In the genomic region with DNA sequence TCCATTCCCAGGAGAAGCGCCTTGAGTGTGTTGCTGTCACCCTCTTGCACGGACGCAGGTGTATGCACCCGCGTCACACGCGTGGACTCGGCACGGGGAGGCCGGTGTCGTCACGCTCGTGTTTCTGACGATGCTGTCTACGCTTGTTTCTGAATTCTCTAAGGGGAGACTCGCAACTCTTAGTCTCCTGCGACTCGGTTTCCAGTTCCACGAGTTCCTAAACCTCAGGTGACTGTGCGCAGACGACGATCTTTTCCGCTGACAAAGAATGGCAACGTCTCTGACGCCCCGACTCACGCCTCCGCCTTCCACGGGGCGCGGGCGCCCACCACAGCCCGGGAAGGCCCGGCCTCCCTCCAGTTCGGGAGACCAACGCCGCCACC, we compare ENCODE assay signal across 8 cellular contexts. TPM values are rescaled to one million over a fixed set of nuclear protein-coding genes. Genes with fewer than 3 reads are reported as not detected.
DNase-seq lines count a peak whose midpoint lies in the region; ATAC-seq lines count a peak whose summit lies in the region.

No MANE protein-coding gene starts in this region.

- H3K27ac Mint-ChIP-seq in activated naive CD8-positive, alpha-beta T cell treated with anti-CD3 and anti-CD28 coated beads for 36 hours: peak overlapping the region; percentile 96

- peak overlapping the region; percentile 97 for H3K4me3 Mint-ChIP-seq in activated naive CD8-positive, alpha-beta T cell treated with anti-CD3 and anti-CD28 coated beads for 36 hours

- H3K4me3 ChIP-seq in GM08714 (ENCODE audit: low read length): peak overlapping the region; percentile 79

- intact Hi-C loops in left ventricle myocardium superior (cut with micrococcal nuclease): no loop called here
- intact Hi-C loops in sciatic nerve (cut with DNase I): loop anchor here (10.0 kb wide), 1 partner anchor 534 kb away; no protein-coding TSS in a partner anchor

- DNase-seq in activated naive CD8-positive, alpha-beta T cell treated with anti-CD3 and anti-CD28 coated beads for 36 hours: no peak
- DNase-seq in left ventricle myocardium superior: peak; percentile 61
- peak; percentile 71 for DNase-seq in sciatic nerve (ENCODE audit: low spot score)
- no peak for DNase-seq in SW 1271 (lab: John Stamatoyannopoulos, UW)
- no peak for DNase-seq in stimulated activated CD4-positive, alpha-beta T cell treated with anti-CD3 and anti-CD28 coated beads, Interleukin-2, amount 100 ng/mL, for 48 hours
- no peak for DNase-seq in NCI-H1105 treated with DMSO at 0.1 percent for 48 hours (lab: John Stamatoyannopoulos, UW)

- H3K36me3 Mint-ChIP-seq in activated naive CD8-positive, alpha-beta T cell treated with anti-CD3 and anti-CD28 coated beads for 36 hours: peaks cover 61% of the 10 kb centered on the region

- H3K27me3 Mint-ChIP-seq in activated naive CD8-positive, alpha-beta T cell treated with anti-CD3 and anti-CD28 coated beads for 36 hours: no peaks in the 10 kb centered on the region

- ATAC-seq in HG03457 (IDR thresholded peaks at IDR 0.05; ENCODE audit: unreplicated experiment) (peak; percentile 0), left ventricle myocardium superior (peak; percentile 34), sciatic nerve (peak; percentile 3)

- peaks cover 2% of the 10 kb centered on the region for H3K9me3 Mint-ChIP-seq in activated naive CD8-positive, alpha-beta T cell treated with anti-CD3 and anti-CD28 coated beads for 36 hours

- peaks cover 58% of the 10 kb centered on the region for H3K4me1 Mint-ChIP-seq in activated naive CD8-positive, alpha-beta T cell treated with anti-CD3 and anti-CD28 coated beads for 36 hours

RNA-seq across cellular contexts. Expression of gene IDI1, which starts 0.6 kb away (rescaled TPM):
- total RNA-seq in activated naive CD8-positive, alpha-beta T cell treated with anti-CD3 and anti-CD28 coated beads for 36 hours: 10 to 100 TPM; 68.1 to 68.7 TPM
- total RNA-seq in left ventricle myocardium superior: 15.8 TPM
- total RNA-seq in sciatic nerve: 60.9 TPM

RNA-seq across cellular contexts. Expression of gene WDR37, which starts 7.8 kb away (rescaled TPM):
- total RNA-seq in activated naive CD8-positive, alpha-beta T cell treated with anti-CD3 and anti-CD28 coated beads for 36 hours: 10 to 100 TPM; 14.0 to 14.2 TPM
- total RNA-seq in left ventricle myocardium superior: 35.0 TPM
- 20.5 TPM for total RNA-seq in sciatic nerve

RNA-seq across cellular contexts. Expression of gene IDI2, which starts 22.7 kb away (rescaled TPM):
- total RNA-seq in activated naive CD8-positive, alpha-beta T cell treated with anti-CD3 and anti-CD28 coated beads for 36 hours: not detected
- total RNA-seq in left ventricle myocardium superior (not detected), sciatic nerve (not detected)

Comparison
In these comparisons a context has a peak if more than half of its experiments do, and no peak if none do; other contexts are left out.
1. DNase-seq: peak in left ventricle myocardium superior (single experiment) and sciatic nerve (single experiment); none in activated naive CD8-positive, alpha-beta T cell treated with anti-CD3 and anti-CD28 coated beads for 36 hours (single experiment), SW 1271 (0 of 2), stimulated activated CD4-positive, alpha-beta T cell treated with anti-CD3 and anti-CD28 coated beads, Interleukin-2, amount 100 ng/mL, for 48 hours (0 of 2) and NCI-H1105 treated with DMSO at 0.1 percent for 48 hours (single experiment).
2. Peak in every context shown above with its lines, with median percentiles within 50 percentile points of each other: ATAC-seq.